ENCODE assay signal across 7 cellular contexts in the genomic region with DNA sequence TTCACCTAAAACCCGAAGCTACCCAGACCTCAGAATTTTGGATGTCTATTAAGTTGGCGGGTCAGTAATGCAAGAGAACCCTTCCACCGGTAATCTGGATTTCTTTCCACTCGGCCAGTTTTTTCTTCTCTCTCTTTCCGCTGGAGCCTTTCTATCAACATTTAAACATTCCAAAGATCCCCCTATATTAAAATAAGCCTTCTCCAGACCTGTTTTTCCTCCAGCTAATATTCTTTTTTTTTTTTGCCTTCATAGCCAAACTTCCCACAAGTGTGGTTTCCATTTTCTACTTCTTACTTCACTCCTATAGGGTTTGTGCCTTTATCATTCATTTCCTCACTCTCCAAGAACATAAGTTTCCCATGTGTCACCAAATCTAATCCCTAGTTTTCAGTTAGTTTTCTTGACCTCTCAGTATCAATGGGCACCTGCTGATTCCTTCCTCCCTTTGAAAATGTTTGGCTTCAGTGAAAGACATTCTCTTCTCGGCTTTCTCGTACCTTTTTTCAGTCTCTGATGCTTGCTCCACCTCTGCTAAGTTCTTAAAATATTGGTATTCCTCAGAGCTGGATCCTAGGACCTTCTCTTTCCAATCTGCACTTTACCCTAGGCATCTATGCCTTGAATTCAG. TPM values are rescaled to one million over a fixed set of nuclear protein-coding genes. Genes with fewer than 3 reads are reported as not detected.
DNase-seq lines count a peak whose midpoint lies in the region; ATAC-seq and TF ChIP-seq lines count a peak whose summit lies in the region.

No MANE protein-coding gene starts in this region.

- POLR2A ChIA-PET in activated CD4-positive, alpha-beta memory T cell treated with anti-CD3 and anti-CD28 coated beads for 36 hours (lab: Charles Lee) = interaction anchor here (1.3 to 2.8 kb wide), 3 partner anchors 13 to 230 kb away, joined by 3 to 50 read pairs (median 8); partner anchors contain the start of genes CBLN3 and KHNYN

- CTCF ChIA-PET in activated CD4-positive, alpha-beta memory T cell treated with anti-CD3 and anti-CD28 coated beads for 36 hours (lab: Charles Lee) = interaction anchor here (0.8 to 21.1 kb wide), 3 partner anchors 13 to 135 kb away, joined by 3 to 968 read pairs (median 89); partner anchors contain the start of genes ADCY4, CBLN3, CIDEB and KHNYN

- peak overlapping the region; percentile 58 for H3K4me3 ChIP-seq in HFF-Myc (replicated peaks; ENCODE audit: low read depth, low read length)
- H3K4me3 ChIP-seq in hepatocyte = peak overlapping the region; percentile 23

- no peaks in the 10 kb centered on the region for H3K9me3 ChIP-seq in hepatocyte (ENCODE audit: low read depth)

- H3K4me2 ChIP-seq in hepatocyte = peak overlapping the region; percentile 87

- H3K36me3 Mint-ChIP-seq in activated CD4-positive, alpha-beta memory T cell treated with anti-CD3 and anti-CD28 coated beads for 36 hours = peaks cover 27% of the 10 kb centered on the region
- H3K36me3 Mint-ChIP-seq in stimulated activated effector memory CD8-positive, alpha-beta T cell treated with anti-CD3 and anti-CD28 coated beads, Interleukin-12 subunit alpha, Interleukin-12 subunit beta, amount 100 ng/mL, for 72 hours = peaks cover 53% of the 10 kb centered on the region

- no peaks in the 10 kb centered on the region for H3K9me3 Mint-ChIP-seq in activated CD4-positive, alpha-beta memory T cell treated with anti-CD3 and anti-CD28 coated beads for 36 hours
- no peaks in the 10 kb centered on the region for H3K9me3 Mint-ChIP-seq in stimulated activated effector memory CD8-positive, alpha-beta T cell treated with anti-CD3 and anti-CD28 coated beads, Interleukin-12 subunit alpha, Interleukin-12 subunit beta, amount 100 ng/mL, for 72 hours

- H3K4me3 Mint-ChIP-seq in activated CD4-positive, alpha-beta memory T cell treated with anti-CD3 and anti-CD28 coated beads for 36 hours = peak overlapping the region; percentile 95
- H3K4me3 Mint-ChIP-seq in stimulated activated effector memory CD8-positive, alpha-beta T cell treated with anti-CD3 and anti-CD28 coated beads, Interleukin-12 subunit alpha, Interleukin-12 subunit beta, amount 100 ng/mL, for 72 hours = peak overlapping the region; percentile 90

- peak overlapping the region; percentile 86 for H3K27ac ChIP-seq in hepatocyte

- DNase-seq in HFF-Myc (ENCODE audit: extremely low read depth, low read depth) (no peak), hepatocyte (ENCODE audit: low spot score) (no peak), COLO829 (ENCODE audit: low spot score) (no peak)
- DNase-seq in activated CD4-positive, alpha-beta memory T cell treated with anti-CD3 and anti-CD28 coated beads for 36 hours = no peak
- DNase-seq in stimulated activated effector memory CD8-positive, alpha-beta T cell treated with anti-CD3 and anti-CD28 coated beads, Interleukin-12 subunit alpha, Interleukin-12 subunit beta, amount 100 ng/mL, for 72 hours (ENCODE audit: low spot score in 2 of 2) = no peak
- DNase-seq in stimulated activated CD4-positive, alpha-beta T cell treated with anti-CD3 and anti-CD28 coated beads, Interleukin-2, amount 100 ng/mL, for 24 hours = no peak
- DNase-seq in stimulated activated CD4-positive, alpha-beta T cell treated with anti-CD3 and anti-CD28 coated beads, Interleukin-1b, Interleukin-23, amount 100 ng/mL, for 48 hours = no peak

- no peak for ATAC-seq in stimulated activated effector memory CD8-positive, alpha-beta T cell treated with anti-CD3 and anti-CD28 coated beads, Interleukin-12 subunit alpha, Interleukin-12 subunit beta, amount 100 ng/mL, for 72 hours

- H4K20me1 ChIP-seq in hepatocyte (ENCODE audit: insufficient read depth, poor library complexity, severe bottlenecking) = peaks cover 2% of the 10 kb centered on the region

- no peaks in the 10 kb centered on the region for H3K27me3 ChIP-seq in hepatocyte

- H3K9me2 ChIP-seq in hepatocyte (replicated peaks; ENCODE audit: insufficient read depth) = no peaks in the 10 kb centered on the region

- peak overlapping the region; percentile 74 for H2AFZ ChIP-seq in hepatocyte

- 7% methylated on average over 7 of the region's 7 CpGs for WGBS in hepatocyte (ENCODE audit: low lambda C conversion rate, missing lambda C conversion rate)

- H3K4me1 ChIP-seq in hepatocyte (ENCODE audit: insufficient read depth) = peaks cover 7% of the 10 kb centered on the region

- H3K27me3 Mint-ChIP-seq in activated CD4-positive, alpha-beta memory T cell treated with anti-CD3 and anti-CD28 coated beads for 36 hours = no peaks in the 10 kb centered on the region

- H3K27ac Mint-ChIP-seq in activated CD4-positive, alpha-beta memory T cell treated with anti-CD3 and anti-CD28 coated beads for 36 hours = peak overlapping the region; percentile 99
- H3K27ac Mint-ChIP-seq in stimulated activated effector memory CD8-positive, alpha-beta T cell treated with anti-CD3 and anti-CD28 coated beads, Interleukin-12 subunit alpha, Interleukin-12 subunit beta, amount 100 ng/mL, for 72 hours = peak overlapping the region; percentile 97

- peaks cover 38% of the 10 kb centered on the region for H3K4me1 Mint-ChIP-seq in activated CD4-positive, alpha-beta memory T cell treated with anti-CD3 and anti-CD28 coated beads for 36 hours (ENCODE audit: low read depth)
- H3K4me1 Mint-ChIP-seq in stimulated activated effector memory CD8-positive, alpha-beta T cell treated with anti-CD3 and anti-CD28 coated beads, Interleukin-12 subunit alpha, Interleukin-12 subunit beta, amount 100 ng/mL, for 72 hours = peaks cover 50% of the 10 kb centered on the region

- no peaks in the 10 kb centered on the region for H3K36me3 ChIP-seq in hepatocyte (replicated peaks; ENCODE audit: insufficient read depth, low read depth)

- H3K79me2 ChIP-seq in hepatocyte = peaks cover 18% of the 10 kb centered on the region

- TF ChIP-seq CTCF in HFF-Myc (IDR thresholded peaks at IDR 0.05; ENCODE audit: low read depth, low read length, missing control alignments) (no peak), hepatocyte (IDR thresholded peaks at IDR 0.05; ENCODE audit: poor library complexity) (no peak)

- intact Hi-C loops in activated CD4-positive, alpha-beta memory T cell treated with anti-CD3 and anti-CD28 coated beads for 36 hours (cut with micrococcal nuclease) = loop anchor here (2.0 kb wide), 1 partner anchor 210 kb away; the partner anchor contains the start of genes GMPR2 and NEDD8

RNA-seq across cellular contexts. Expression of gene SDR39U1, which starts 0.6 kb away (rescaled TPM):
- total RNA-seq in activated CD4-positive, alpha-beta memory T cell treated with anti-CD3 and anti-CD28 coated beads for 36 hours = 10 to 100 TPM; 36.2 to 43.8 TPM
- 24.4 and 34.1 TPM in 2 replicates for total RNA-seq in hepatocyte
- 99.7 and 102 TPM in 2 replicates for polyA plus RNA-seq in hepatocyte

RNA-seq across cellular contexts. Expression of gene KHNYN, which starts 13.4 kb away (rescaled TPM):
- 10 to 100 TPM; 62.5 to 62.9 TPM for total RNA-seq in activated CD4-positive, alpha-beta memory T cell treated with anti-CD3 and anti-CD28 coated beads for 36 hours
- total RNA-seq in hepatocyte = 67.1 and 90.5 TPM in 2 replicates
- polyA plus RNA-seq in hepatocyte = 36.4 and 39.6 TPM in 2 replicates

RNA-seq across cellular contexts. Expression of gene CBLN3, which starts 13.7 kb away (rescaled TPM):
- 1 to 10 TPM; 8.6 to 9.3 TPM for total RNA-seq in activated CD4-positive, alpha-beta memory T cell treated with anti-CD3 and anti-CD28 coated beads for 36 hours
- total RNA-seq in hepatocyte = 2.2 and 2.8 TPM in 2 replicates
- polyA plus RNA-seq in hepatocyte = 0.99 and 2.4 TPM in 2 replicates

RNA-seq across cellular contexts. Expression of gene NYNRIN, which starts 44.4 kb away (rescaled TPM):
- total RNA-seq in activated CD4-positive, alpha-beta memory T cell treated with anti-CD3 and anti-CD28 coated beads for 36 hours = under 1 TPM; 0.02 to 0.22 TPM
- total RNA-seq in hepatocyte = 41.7 and 56.5 TPM in 2 replicates
- 34.4 and 34.5 TPM in 2 replicates for polyA plus RNA-seq in hepatocyte
